In the genomic region with DNA sequence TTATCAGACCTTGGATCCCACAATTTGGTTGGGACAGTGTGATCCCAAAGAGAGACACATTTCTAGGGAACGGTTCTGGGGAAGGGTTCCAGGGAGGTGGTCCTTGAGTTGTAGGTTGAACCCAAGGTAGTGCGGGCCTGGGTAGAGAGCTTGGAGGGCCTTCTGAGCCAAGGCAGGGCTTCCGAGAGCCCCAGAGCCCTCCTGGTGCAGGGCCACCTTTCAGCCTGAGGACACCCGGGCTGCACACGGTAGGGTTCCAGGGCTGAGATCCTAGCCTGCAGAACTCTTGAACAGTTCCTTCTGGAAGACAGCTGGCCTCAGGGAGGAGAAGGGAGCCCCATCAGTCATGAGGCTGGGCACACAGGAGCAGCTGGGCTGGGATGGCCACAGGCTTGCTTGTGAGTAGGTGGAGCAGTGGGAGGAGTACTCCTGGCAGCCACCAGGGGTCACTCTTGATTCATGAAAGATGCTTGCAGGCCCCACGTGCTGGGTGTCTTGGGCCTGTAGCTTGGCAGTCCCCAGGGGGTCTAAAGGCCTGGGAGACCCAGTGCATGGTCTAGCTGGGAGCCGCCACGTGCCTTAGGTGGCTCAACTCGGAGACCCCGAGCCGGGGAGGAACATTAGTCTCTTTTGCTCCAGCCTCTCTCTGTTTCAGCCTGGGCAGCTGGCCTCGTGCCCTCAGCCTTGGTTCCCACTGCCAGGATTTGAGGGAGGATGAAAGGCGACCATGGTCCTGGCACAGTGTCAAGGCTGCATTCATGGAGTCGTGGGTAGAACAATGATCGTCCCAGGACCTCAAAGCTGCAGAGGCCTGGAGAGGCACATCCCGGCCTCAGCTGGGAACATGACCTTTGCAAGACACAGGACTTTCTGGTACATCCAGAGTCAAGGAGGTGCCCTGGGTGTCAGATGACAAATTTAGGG, we compare ENCODE assay signal across 8 cellular contexts.
DNase-seq lines count a peak whose midpoint lies in the region; ATAC-seq and TF ChIP-seq lines count a peak whose summit lies in the region.

No MANE protein-coding gene starts in this region.

- no peak overlapping the region for H3K4me3 ChIP-seq in lower lobe of right lung

- intact Hi-C loops in lower lobe of right lung (cut with DNase I) = no loop called here

- ATAC-seq in GM19023 (IDR thresholded peaks at IDR 0.05; ENCODE audit: unreplicated experiment) (peak; percentile 89), HG03280 (IDR thresholded peaks at IDR 0.05; ENCODE audit: unreplicated experiment) (peak; percentile 81), lower lobe of right lung (peak; percentile 81 to 85)

- no peaks in the 10 kb centered on the region for H3K36me3 ChIP-seq in lower lobe of right lung

- H3K9me3 ChIP-seq in lower lobe of right lung = no peaks in the 10 kb centered on the region

- H3K27ac ChIP-seq in lower lobe of right lung = no peak overlapping the region

- DNase-seq in Ammon's horn (ENCODE audit: low spot score) (peak; percentile 83), NCI-H345 treated with DMSO at 0.1 percent for 48 hours (lab: John Stamatoyannopoulos, UW; ENCODE audit: unreplicated experiment) (peak; percentile 73), dermis blood vessel endothelial cell (peak; percentile 82), lower lobe of right lung (peak; percentile 70)
- DNase-seq in activated CD4-positive, alpha-beta T cell treated with anti-CD3 and anti-CD28 coated beads for 4 hours = peak; percentile 25 to 43
- peak; percentile 20 for DNase-seq in stimulated activated CD8-positive, alpha-beta memory T cell treated with anti-CD3 and anti-CD28 coated beads, Interleukin-12 subunit alpha, Interleukin-12 subunit beta, amount 100 ng/mL, for 24 hours (ENCODE audit: extremely low read depth)

- peaks cover 6% of the 10 kb centered on the region for H3K27me3 ChIP-seq in lower lobe of right lung (ENCODE audit: low read depth)

- no peaks in the 10 kb centered on the region for H3K4me1 ChIP-seq in lower lobe of right lung

- peak; percentile 89 for TF ChIP-seq CTCF in lower lobe of right lung (IDR thresholded peaks at IDR 0.05)

Comparison
In these comparisons a context has a peak if more than half of its experiments do, and no peak if none do; other contexts are left out.
1. DNase-seq: peak in every context shown above with its lines; median percentile 83 in Ammon's horn; 82 in dermis blood vessel endothelial cell; 73 in NCI-H345 treated with DMSO at 0.1 percent for 48 hours; 70 in lower lobe of right lung; 34 in activated CD4-positive, alpha-beta T cell treated with anti-CD3 and anti-CD28 coated beads for 4 hours; 20 in stimulated activated CD8-positive, alpha-beta memory T cell treated with anti-CD3 and anti-CD28 coated beads, Interleukin-12 subunit alpha, Interleukin-12 subunit beta, amount 100 ng/mL, for 24 hours.